ENCODE assay signal across 25 cellular contexts in genomic region chr1:232728507-232729263, GRCh38.
A peak's percentile ranks its signal among the peaks of the same experiment; 100 is the strongest.
DNase-seq lines count a peak whose midpoint lies in the region; ATAC-seq and TF ChIP-seq lines count a peak whose summit lies in the region.
"Had no signal": no experiment of that assay in that cellular context is flagged by ENCODE, and none has a peak within 500 bp of the region (broad histone marks: within the 10 kb centered on the region; RNA-seq: fewer than 3 reads in every experiment).

No MANE protein-coding gene starts in this region.

- H3K27ac ChIP-seq in BLaER1 treated with 17β-estradiol and CSF1 and Interleukin-3, amounts not matched to agents 10 nM and 100 nM: no peak overlapping the region
- no peak overlapping the region for H3K27ac ChIP-seq in body of pancreas
- peak overlapping the region in 1 of 4 donors; percentile 19 for H3K27ac ChIP-seq in gastroesophageal sphincter
- H3K27ac ChIP-seq: dorsolateral prefrontal cortex, psoas muscle, spleen had no signal

- no peaks in the 10 kb centered on the region for H3K27me3 ChIP-seq in BLaER1 treated with 17β-estradiol and CSF1 and Interleukin-3, amounts not matched to agents 10 nM and 100 nM
- no peaks in the 10 kb centered on the region for H3K27me3 ChIP-seq in body of pancreas
- H3K27me3 ChIP-seq in gastroesophageal sphincter: no peaks in the 10 kb centered on the region
- H3K27me3 ChIP-seq: dorsolateral prefrontal cortex, MG63 had no signal

- H3K4me1 ChIP-seq in BLaER1 treated with 17β-estradiol and CSF1 and Interleukin-3, amounts not matched to agents 10 nM and 100 nM: peaks cover 15 to 65% (median 38%) of the 10 kb centered on the region in 10 experiments
- H3K4me1 ChIP-seq in body of pancreas (no peaks in the 10 kb centered on the region), gastroesophageal sphincter (peaks cover 0 to 10% (median 0%) of the 10 kb centered on the region in 3 donors)
- H3K4me1 ChIP-seq: psoas muscle had no signal

- DNase-seq in body of pancreas: no peak
- peak; percentile 26 for DNase-seq in smooth muscle cell of the brain vasculature (ENCODE audit: low read depth, low spot score)
- DNase-seq in DMS53 (lab: John Stamatoyannopoulos, UW): no peak
- DNase-seq in NCI-H748 (lab: John Stamatoyannopoulos, UW; ENCODE audit: unreplicated experiment): no peak
- DNase-seq in COLO829 (ENCODE audit: low spot score): no peak
- DNase-seq: activated CD4-positive, alpha-beta T cell treated with anti-CD3 and anti-CD28 coated beads, Interleukin-2, amount 10 ng/mL, durations not matched to agents 24 days and 14 days; activated naive CD8-positive, alpha-beta T cell treated with anti-CD3 and anti-CD28 coated beads, Interleukin-2, amount 50 U/mL, for 24 hours; C1 segment of cervical spinal cord; caudate nucleus; dorsolateral prefrontal cortex; glutamatergic neuron; MG63; midbrain; NCI-H1436 treated with DMSO at 0.1 percent for 48 hours; NCI-H82; OCI-M1; psoas muscle; SIG-M5; spleen; stimulated activated CD4-positive, alpha-beta T cell treated with anti-CD3 and anti-CD28 coated beads, Interleukin-4, amount 100 ng/mL, for 24 hours; stimulated activated naive CD8-positive, alpha-beta T cell treated with anti-CD3 and anti-CD28 coated beads, Interleukin-15, amount 100 ng/mL, for 72 hours; T-cell had no signal

- no peak for TF ChIP-seq EP300 in gastroesophageal sphincter (IDR thresholded peaks at IDR 0.05)

- H3K4me2 ChIP-seq in BLaER1 treated with 17β-estradiol and CSF1 and Interleukin-3, amounts not matched to agents 10 nM and 100 nM: peak overlapping the region in 6 of 11 experiments; percentile 63 to 88 (median 82); a peak in 10 of 22 replicates

- H3K36me3 ChIP-seq in BLaER1 treated with 17β-estradiol and CSF1 and Interleukin-3, amounts not matched to agents 10 nM and 100 nM: no peaks in the 10 kb centered on the region
- no peaks in the 10 kb centered on the region for H3K36me3 ChIP-seq in body of pancreas (replicated peaks in 1 of 2; ENCODE audit: insufficient read depth in 1 of 2, low read depth in 2 of 2)
- no peaks in the 10 kb centered on the region for H3K36me3 ChIP-seq in gastroesophageal sphincter
- H3K36me3 ChIP-seq: MG63, spleen had no signal

- no peak overlapping the region for H3K9ac ChIP-seq in BLaER1 treated with 17β-estradiol and CSF1 and Interleukin-3, amounts not matched to agents 10 nM and 100 nM

- TF ChIP-seq POLR2A in body of pancreas (IDR thresholded peaks at IDR 0.05) (no peak), gastroesophageal sphincter (IDR thresholded peaks at IDR 0.05) (no peak)

- no peak for TF ChIP-seq CTCF in body of pancreas (IDR thresholded peaks at IDR 0.05)
- TF ChIP-seq CTCF in gastroesophageal sphincter (IDR thresholded peaks at IDR 0.05): no peak

- ATAC-seq in body of pancreas: peak; percentile 48
- ATAC-seq in gastroesophageal sphincter: peak; percentile 84
- ATAC-seq in activated CD4-positive, CD25-positive, alpha-beta regulatory T cell treated with anti-CD3 and anti-CD28 coated beads, Interleukin-2, amount 50 U/mL, for 24 hours: no peak
- ATAC-seq: activated naive CD8-positive, alpha-beta T cell treated with anti-CD3 and anti-CD28 coated beads, Interleukin-2, amount 50 U/mL, for 24 hours; stimulated activated naive CD8-positive, alpha-beta T cell treated with anti-CD3 and anti-CD28 coated beads, Interleukin-15, amount 100 ng/mL, for 72 hours; T-cell had no signal

- H3K9me3 ChIP-seq in BLaER1 treated with 17β-estradiol and CSF1 and Interleukin-3, amounts not matched to agents 10 nM and 100 nM (replicated peaks in 1 of 11): peaks cover 0 to 49% (median 20%) of the 10 kb centered on the region in 11 experiments; a peak in 19 of 22 replicates
- H3K9me3 ChIP-seq in body of pancreas (no peaks in the 10 kb centered on the region), gastroesophageal sphincter (no peaks in the 10 kb centered on the region)
- H3K9me3 ChIP-seq: MG63, psoas muscle, spleen had no signal

- 76 to 77% methylated on average over 6 of the region's 6 CpGs for WGBS in body of pancreas, 2 donors
- WGBS in gastroesophageal sphincter (ENCODE audit: low coverage in 1 of 2), 2 donors: 52 to 83% methylated on average over 4 to 5 of the region's 6 CpGs

- intact Hi-C loops in body of pancreas (cut with DNase I): no loop called here

- H3K4me3 ChIP-seq in BLaER1 treated with 17β-estradiol and CSF1 and Interleukin-3, amounts not matched to agents 10 nM and 100 nM: no peak overlapping the region
- H3K4me3 ChIP-seq in body of pancreas: no peak overlapping the region
- H3K4me3 ChIP-seq in gastroesophageal sphincter: no peak overlapping the region
- H3K4me3 ChIP-seq: dorsolateral prefrontal cortex, MG63, psoas muscle, spleen had no signal

- H4K20me1 ChIP-seq in BLaER1 treated with 17β-estradiol and CSF1 and Interleukin-3, amounts not matched to agents 10 nM and 100 nM: no peaks in the 10 kb centered on the region

Comparison
In these comparisons a context has a peak if more than half of its experiments do, and no peak if none do; other contexts are left out.
1. ATAC-seq: peak in body of pancreas (single experiment) and gastroesophageal sphincter (single experiment); none in activated CD4-positive, CD25-positive, alpha-beta regulatory T cell treated with anti-CD3 and anti-CD28 coated beads, Interleukin-2, amount 50 U/mL, for 24 hours (0 of 2).